ENCODE assay signal across 11 cellular contexts in genomic region chr10:84167289-84167653, GRCh38. TPM values are rescaled to one million over a fixed set of nuclear protein-coding genes. Genes with fewer than 3 reads are reported as not detected.
A peak's percentile ranks its signal among the peaks of the same experiment; 100 is the strongest.
DNase-seq lines count a peak whose midpoint lies in the region; ATAC-seq and TF ChIP-seq lines count a peak whose summit lies in the region.
"Not testable (repeated sequence)": the region's sequence is repeated elsewhere in the genome, so short reads cannot be mapped to it uniquely, and the experiment has no call there.
"Had no signal": no experiment of that assay in that cellular context is flagged by ENCODE, and none has a peak within 500 bp of the region (broad histone marks: within the 10 kb centered on the region; RNA-seq: fewer than 3 reads in every experiment).

No MANE protein-coding gene starts in this region.

- H3K36me3 ChIP-seq in esophagus (ENCODE audit: control insufficient read depth in 2 of 2, insufficient read depth in 2 of 2, low read length in 1 of 2) = not testable (repeated sequence)

- H3K27ac ChIP-seq in esophagus (ENCODE audit: low read depth in 2 of 2, low read length in 1 of 2) = peak overlapping the region; percentile 8 to 56

- not testable (repeated sequence) for H3K4me1 ChIP-seq in esophagus (ENCODE audit: control insufficient read depth in 2 of 2, insufficient read depth in 2 of 2, low read length in 1 of 2)

- TF ChIP-seq CTCF in GM12865 (IDR thresholded peaks at IDR 0.05; ENCODE audit: insufficient read depth, low read depth, low read length, missing control alignments) = not testable (repeated sequence)

- DNase-seq in GM12865 (ENCODE audit: low read depth) = peak; percentile 58

- ATAC-seq in GM19025 (IDR thresholded peaks at IDR 0.05; ENCODE audit: low read depth, unreplicated experiment) (peak; percentile 4), GM21423 (IDR thresholded peaks at IDR 0.05; ENCODE audit: unreplicated experiment) (peak; percentile 10), HG02678 (IDR thresholded peaks at IDR 0.05; ENCODE audit: unreplicated experiment) (peak; percentile 18), HG03097 (IDR thresholded peaks at IDR 0.05; ENCODE audit: low FRiP score, unreplicated experiment) (peak; percentile 8)

- 48 to 60% methylated on average over 2 of the region's 2 CpGs for whole genome bisulfite sequencing in esophagus, 2 donors

- H3K36me3 Mint-ChIP-seq in IgD-negative memory B cell = not testable (repeated sequence)

- peak overlapping the region in 2 of 3 donors; percentile 5 to 46 for H3K27ac Mint-ChIP-seq in IgD-negative memory B cell

- H3K4me3 ChIP-seq in GM12865 (ENCODE audit: low read depth, low read length) = peak overlapping the region; percentile 76
- not testable (repeated sequence) for H3K4me3 ChIP-seq in esophagus (ENCODE audit: low read depth in 1 of 2, low read length in 2 of 2)

- peaks cover 12 to 24% (median 19%) of the 10 kb centered on the region in 3 donors for H3K4me1 Mint-ChIP-seq in IgD-negative memory B cell

- H3K9me3 ChIP-seq in esophagus (ENCODE audit: control insufficient read depth in 2 of 2, insufficient read depth in 1 of 2, low read depth in 1 of 2, low read length in 1 of 2) = not testable (repeated sequence)

- not testable (repeated sequence) for H3K9me3 Mint-ChIP-seq in IgD-negative memory B cell

- not testable (repeated sequence) for H3K27me3 ChIP-seq in esophagus (ENCODE audit: control insufficient read depth in 1 of 2, insufficient read depth in 2 of 2, low read length in 2 of 2)

- peak overlapping the region in 1 of 4 donors; percentile 17 for H3K4me3 Mint-ChIP-seq in IgD-negative memory B cell

- H3K27me3 Mint-ChIP-seq in IgD-negative memory B cell = not testable (repeated sequence)

RNA-seq across cellular contexts. Expression of gene GPR15LG, which starts 6.3 kb away (rescaled TPM):
- polyA plus RNA-seq in IgD-negative memory B cell (not detected), esophagus (100 to 1,000 TPM; 273 to 321 TPM)
- polyA plus RNA-seq: A549, CD14-positive monocyte, GM23338, SK-N-SH had no signal

RNA-seq across cellular contexts. Expression of gene CDHR1, which starts 27.1 kb away (rescaled TPM):
- not detected for polyA plus RNA-seq in IgD-negative memory B cell
- 10 to 100 TPM in 1 of 2 donors, 1 to 10 TPM in 1; 5.0 to 16.1 TPM for polyA plus RNA-seq in esophagus
- polyA plus RNA-seq: CD14-positive monocyte had no signal

RNA-seq across cellular contexts. Expression of gene GHITM, which starts 28.0 kb away (rescaled TPM):
- polyA plus RNA-seq in IgD-negative memory B cell = 226 TPM
- polyA plus RNA-seq in esophagus = 100 to 1,000 TPM in 1 of 2 donors, 10 to 100 TPM in 1; 62.8 to 144 TPM

RNA-seq across cellular contexts. Expression of gene LRIT2, which starts 58.1 kb away (rescaled TPM):
- polyA plus RNA-seq in IgD-negative memory B cell = not detected
- not detected for polyA plus RNA-seq in esophagus
- polyA plus RNA-seq: A549, CD14-positive monocyte, GM23338, SK-N-SH had no signal

Comparison
In these comparisons a context has a peak if more than half of its experiments do, and no peak if none do; other contexts are left out.
1. RNA of gene GPR15LG, which starts 6.3 kb away (polyA plus RNA-seq): 273 to 321 TPM in esophagus; not detected in IgD-negative memory B cell (single experiment); every median in the first group is over 100 times any median in the second.
2. Peak in every context shown above with its lines, with median percentiles within 50 percentile points of each other: ATAC-seq.